15 cellular contexts compared by ENCODE assay signal in the genomic region with DNA sequence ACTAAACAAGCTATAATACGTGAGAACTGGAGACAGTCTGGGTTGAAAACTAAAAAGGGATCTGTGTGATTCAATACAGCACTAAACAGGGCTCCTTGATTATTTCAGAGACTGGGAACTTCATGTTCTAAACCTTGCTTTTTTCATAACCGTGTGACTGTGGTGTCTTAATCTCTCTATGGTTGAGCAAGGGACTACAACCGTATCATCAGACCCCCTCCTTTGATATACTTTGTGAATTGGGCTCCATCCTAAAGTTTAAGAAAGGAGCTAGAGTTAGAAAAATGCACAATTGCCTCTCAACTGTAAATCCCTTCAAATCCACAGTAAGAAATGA. TPM values are rescaled to one million over a fixed set of nuclear protein-coding genes. Genes with fewer than 3 reads are reported as not detected.
DNase-seq lines count a peak whose midpoint lies in the region; ATAC-seq and TF ChIP-seq lines count a peak whose summit lies in the region.
"Had no signal": no experiment of that assay in that cellular context is flagged by ENCODE, and none has a peak within 500 bp of the region (broad histone marks: within the 10 kb centered on the region; RNA-seq: fewer than 3 reads in every experiment).

No MANE protein-coding gene starts in this region.

- no peaks in the 10 kb centered on the region for H4K20me1 ChIP-seq in OCI-LY3 (ENCODE audit: insufficient read depth, low read length)
- H4K20me1 ChIP-seq: BLaER1 had no signal

- H3K27ac ChIP-seq in C4-2B (peak overlapping the region; percentile 83; the same call in 1 of the 2 replicates), OCI-LY3 (ENCODE audit: low read length) (no peak overlapping the region), lower lobe of right lung (no peak overlapping the region), gastrocnemius medialis (peak overlapping the region; percentile 69 to 77 (median 76))
- H3K27ac ChIP-seq: BLaER1 had no signal

- in situ Hi-C loops in gastrocnemius medialis (cut with MboI; ENCODE audit: low sequenced_read_pairs in 4 of 4): loop anchor here in 1 of 4 donors (25.0 kb wide), 1 partner anchor 142 kb away; no protein-coding TSS in a partner anchor

- TF ChIP-seq POLR2A in gastrocnemius medialis (IDR thresholded peaks at IDR 0.05): peak in 1 of 2 donors; percentile 5

- ATAC-seq in lower lobe of right lung (peak; percentile 27 to 54), gastrocnemius medialis (peak; percentile 83 to 89), HG03442 (IDR thresholded peaks at IDR 0.05; ENCODE audit: unreplicated experiment) (no peak), HG02623 (IDR thresholded peaks at IDR 0.05; ENCODE audit: unreplicated experiment) (no peak), HG02884 (IDR thresholded peaks at IDR 0.05; ENCODE audit: unreplicated experiment) (no peak)
- ATAC-seq: HCT116 had no signal

- no peak overlapping the region for H3K9ac ChIP-seq in OCI-LY3 (ENCODE audit: low read length)
- H3K9ac ChIP-seq: BLaER1 had no signal

- no peak for DNase-seq in lower lobe of right lung
- no peak for DNase-seq in gastrocnemius medialis
- no peak for DNase-seq in NCI-H1092 treated with DMSO at 0.1 percent for 48 hours (lab: John Stamatoyannopoulos, UW)
- DNase-seq: 8988T; AML-193; Calu3; CD4-positive, alpha-beta T cell; DMS 273 treated with DMSO at 0.1 percent for 48 hours had no signal

- no peaks in the 10 kb centered on the region for H3K79me2 ChIP-seq in OCI-LY3 (ENCODE audit: low read length)

- peak overlapping the region; percentile 18; the same call in 1 of the 2 replicates for H3K4me2 ChIP-seq in OCI-LY3 (ENCODE audit: low read length)
- H3K4me2 ChIP-seq: BLaER1 had no signal

- H3K4me3 ChIP-seq in OCI-LY3 (ENCODE audit: low read length) (no peak overlapping the region), lower lobe of right lung (no peak overlapping the region), gastrocnemius medialis (peak overlapping the region in 1 of 4 donors; percentile 16)
- H3K4me3 ChIP-seq: BLaER1 had no signal

- peak overlapping the region; percentile 76; the same call in 1 of the 2 replicates for H2AFZ ChIP-seq in OCI-LY3 (ENCODE audit: low read depth, low read length)

- no peaks in the 10 kb centered on the region for H3K27me3 ChIP-seq in OCI-LY3 (ENCODE audit: low read depth, low read length)
- H3K27me3 ChIP-seq in lower lobe of right lung (ENCODE audit: low read depth): no peaks in the 10 kb centered on the region
- no peaks in the 10 kb centered on the region for H3K27me3 ChIP-seq in gastrocnemius medialis
- H3K27me3 ChIP-seq: BLaER1 had no signal

- H3K4me1 ChIP-seq in OCI-LY3 (ENCODE audit: low read length): peaks cover 8% of the 10 kb centered on the region
- no peaks in the 10 kb centered on the region for H3K4me1 ChIP-seq in lower lobe of right lung
- H3K4me1 ChIP-seq in gastrocnemius medialis: peaks cover 26 to 29% of the 10 kb centered on the region in 2 donors

- H3K36me3 ChIP-seq in OCI-LY3 (replicated peaks; ENCODE audit: low read depth, low read length): no peaks in the 10 kb centered on the region
- H3K36me3 ChIP-seq in lower lobe of right lung: no peaks in the 10 kb centered on the region
- H3K36me3 ChIP-seq in gastrocnemius medialis: no peaks in the 10 kb centered on the region
- H3K36me3 ChIP-seq: BLaER1 had no signal

- TF ChIP-seq CTCF in C4-2B (conservative IDR thresholded peaks at IDR 0.05) (no peak), OCI-LY3 (IDR thresholded peaks at IDR 0.05; ENCODE audit: low read depth, low read length) (no peak), lower lobe of right lung (IDR thresholded peaks at IDR 0.05) (no peak), gastrocnemius medialis (IDR thresholded peaks at IDR 0.05 in 4 of 5, conservative IDR thresholded peaks at IDR 0.05 in 1 of 5) (no peak)

- H3K9me3 ChIP-seq in OCI-LY3 (ENCODE audit: insufficient read depth, low read length) (no peaks in the 10 kb centered on the region), lower lobe of right lung (no peaks in the 10 kb centered on the region), gastrocnemius medialis (no peaks in the 10 kb centered on the region)
- H3K9me3 ChIP-seq: BLaER1 had no signal

- intact Hi-C loops in lower lobe of right lung (cut with DNase I) (no loop called here), gastrocnemius medialis (cut with DNase I; ENCODE audit: low total_unique reads) (no loop called here)

RNA-seq across cellular contexts. Expression of gene SLC16A10, which starts 16.9 kb away (rescaled TPM):
- total RNA-seq in lower lobe of right lung (11.9 TPM), gastrocnemius medialis (100 to 1,000 TPM in 3 of 4 donors, 10 to 100 TPM in 1; 81.5 to 167 (median 144) TPM)

Comparison
In these comparisons a context has a peak if more than half of its experiments do, and no peak if none do; other contexts are left out.
1. H3K27ac ChIP-seq: peak in C4-2B (single experiment) and gastrocnemius medialis (4 of 4); none in OCI-LY3 (single experiment) and lower lobe of right lung (single experiment).
2. ATAC-seq: peak in lower lobe of right lung (2 of 2) and gastrocnemius medialis (2 of 2); none in HG03442 (single experiment), HG02623 (single experiment) and HG02884 (single experiment).